In genomic region chr15:100438570-100438969, GRCh38 we compare ENCODE assay signal across 8 cellular contexts.
DNase-seq lines count a peak whose midpoint lies in the region; ATAC-seq and TF ChIP-seq lines count a peak whose summit lies in the region.

No MANE protein-coding gene starts in this region.

- no peak overlapping the region for H3K4me3 ChIP-seq in DND-41 (ENCODE audit: low read depth in 1 of 2, low read length in 2 of 2)
- H3K4me3 ChIP-seq in sigmoid colon: no peak overlapping the region

- TF ChIP-seq POLR2A in sigmoid colon (IDR thresholded peaks at IDR 0.05): no peak

- peak; percentile 66 for ATAC-seq in DND-41 (ENCODE audit: insufficient read depth, low read depth)
- peak; percentile 82 for ATAC-seq in HG02973 (IDR thresholded peaks at IDR 0.05; ENCODE audit: unreplicated experiment)
- ATAC-seq in GM18873 (IDR thresholded peaks at IDR 0.05; ENCODE audit: low FRiP score, unreplicated experiment): no peak

- no peak overlapping the region for H2AFZ ChIP-seq in DND-41 (ENCODE audit: low read depth, low read length)

- no peak for TF ChIP-seq EP300 in sigmoid colon (IDR thresholded peaks at IDR 0.05)

- DNase-seq in DND-41: peak; percentile 68
- peak; percentile 36 to 43 for DNase-seq in NOMO-1 (lab: John Stamatoyannopoulos, UW; ENCODE audit: unreplicated experiment in 2 of 2)
- DNase-seq in epithelial cell of prostate (ENCODE audit: low read depth, low spot score): peak; percentile 67
- peak; percentile 79 for DNase-seq in sigmoid colon
- DNase-seq in retina: no peak
- no peak for DNase-seq in T-helper 2 cell

- TF ChIP-seq CTCF in DND-41 (IDR thresholded peaks at IDR 0.05; ENCODE audit: borderline replicate concordance, extremely low read depth, low read length, poor library complexity, severe bottlenecking) (no peak), sigmoid colon (IDR thresholded peaks at IDR 0.05) (no peak)

- H3K4me2 ChIP-seq in DND-41 (ENCODE audit: insufficient read depth, low read length): no peak overlapping the region

- WGBS in sigmoid colon, 2 donors: 40 to 52% methylated on average over 2 of the region's 2 CpGs

- H3K27ac ChIP-seq in DND-41 (ENCODE audit: low read length) (no peak overlapping the region), epithelial cell of prostate (no peak overlapping the region), sigmoid colon (no peak overlapping the region)

- no peaks in the 10 kb centered on the region for H4K20me1 ChIP-seq in DND-41 (ENCODE audit: insufficient read depth, low read length)

- no peaks in the 10 kb centered on the region for H3K27me3 ChIP-seq in DND-41 (ENCODE audit: insufficient read depth, low read length, poor library complexity)
- no peaks in the 10 kb centered on the region for H3K27me3 ChIP-seq in sigmoid colon

- no peaks in the 10 kb centered on the region for H3K36me3 ChIP-seq in DND-41 (ENCODE audit: insufficient read depth, low read length)
- H3K36me3 ChIP-seq in sigmoid colon: no peaks in the 10 kb centered on the region

- H3K9ac ChIP-seq in DND-41 (ENCODE audit: low read depth, low read length): no peak overlapping the region

- intact Hi-C loops in sigmoid colon (cut with DNase I): no loop called here

- no peaks in the 10 kb centered on the region for H3K9me3 ChIP-seq in DND-41 (ENCODE audit: insufficient read depth, low read length, severe bottlenecking)
- H3K9me3 ChIP-seq in sigmoid colon: no peaks in the 10 kb centered on the region

- H3K4me1 ChIP-seq in DND-41 (ENCODE audit: insufficient read depth, low read length) (no peaks in the 10 kb centered on the region), sigmoid colon (peaks cover 0 to 14% (median 4%) of the 10 kb centered on the region in 4 donors)

- no peaks in the 10 kb centered on the region for H3K79me2 ChIP-seq in DND-41 (ENCODE audit: insufficient read depth, low read length)

Comparison
In these comparisons a context has a peak if more than half of its experiments do, and no peak if none do; other contexts are left out.
1. DNase-seq: peak in DND-41 (single experiment), NOMO-1 (2 of 2), epithelial cell of prostate (single experiment) and sigmoid colon (single experiment); none in retina (single experiment) and T-helper 2 cell (0 of 5).